ENCODE assay signal across 1 cellular context in genomic region chr11:64888761-64889511, GRCh38.
A peak's percentile ranks its signal among the peaks of the same experiment; 100 is the strongest.
TF ChIP-seq lines count a peak whose summit lies in the region.

No MANE protein-coding gene starts in this region.

TF ChIP-seq in HepG2, 621 proteins besides CTCF, POLR2A, EP300 and RAD21 (continued from another document and continues in another):
- TF ChIP-seq HBP1 (CRISPR knock-in tag; IDR thresholded peaks at IDR 0.05; ENCODE audit: low read depth) (no peak), HNRNPLL (IDR thresholded peaks at IDR 0.05; ENCODE audit: low read depth, low read length, poor library complexity, severe bottlenecking) (no peak), KAT7 (CRISPR knock-in tag; IDR thresholded peaks at IDR 0.05; ENCODE audit: borderline replicate concordance) (no peak), ZNF543 (CRISPR knock-in tag; IDR thresholded peaks at IDR 0.05) (peak; percentile 82; the same call in 1 of the 2 replicates), ZNF782 (CRISPR knock-in tag; IDR thresholded peaks at IDR 0.05; ENCODE audit: borderline replicate concordance) (0 out of 2 replicates have a peak, but pooled peaks have one; percentile 38), THAP9 (CRISPR knock-in tag; IDR thresholded peaks at IDR 0.05; ENCODE audit: borderline replicate concordance) (no peak), RORA (CRISPR knock-in tag; IDR thresholded peaks at IDR 0.05) (no peak), ZNF670 (CRISPR knock-in tag; IDR thresholded peaks at IDR 0.05; ENCODE audit: borderline replicate concordance) (no peak), ONECUT2 (CRISPR knock-in tag; IDR thresholded peaks at IDR 0.05) (no peak), ZNF724P (CRISPR knock-in tag; IDR thresholded peaks at IDR 0.05; ENCODE audit: borderline replicate concordance) (0 out of 2 replicates have a peak, but pooled peaks have one; percentile 70), TIGD3 (CRISPR knock-in tag; IDR thresholded peaks at IDR 0.05; ENCODE audit: borderline replicate concordance) (no peak), ZSCAN20 (CRISPR knock-in tag; IDR thresholded peaks at IDR 0.05; ENCODE audit: borderline replicate concordance) (no peak), NFYC (CRISPR knock-in tag; IDR thresholded peaks at IDR 0.05) (0 out of 2 replicates have a peak, but pooled peaks have one; percentile 17), POGK (CRISPR knock-in tag; conservative IDR thresholded peaks at IDR 0.05) (peak; percentile 21; the same call in 1 of the 2 replicates), ZC3H13 (CRISPR knock-in tag; IDR thresholded peaks at IDR 0.05) (no peak), DBP (CRISPR knock-in tag; IDR thresholded peaks at IDR 0.05; ENCODE audit: not compliant biosample characterization) (no peak), MAX (IDR thresholded peaks at IDR 0.05) (no peak; the same call in 1 of the 2 replicates), ZNF234 (CRISPR knock-in tag; conservative IDR thresholded peaks at IDR 0.05) (no peak), PREB (CRISPR knock-in tag; IDR thresholded peaks at IDR 0.05) (no peak), FOXK2 (IDR thresholded peaks at IDR 0.05) (no peak), KLF6 (CRISPR knock-in tag; IDR thresholded peaks at IDR 0.05) (no peak), CBX1 (IDR thresholded peaks at IDR 0.05; ENCODE audit: low read depth) (peak; percentile 22), TCF12 (IDR thresholded peaks at IDR 0.05) (no peak), TCF12 (CRISPR knock-in tag; IDR thresholded peaks at IDR 0.05) (no peak), ZNF253 (CRISPR knock-in tag; IDR thresholded peaks at IDR 0.05; ENCODE audit: borderline replicate concordance) (no peak), GZF1 (CRISPR knock-in tag; IDR thresholded peaks at IDR 0.05) (no peak), FOSL2 (CRISPR knock-in tag; IDR thresholded peaks at IDR 0.05) (peak; percentile 78), DRAP1 (CRISPR knock-in tag; IDR thresholded peaks at IDR 0.05) (no peak), ZFP36L2 (CRISPR knock-in tag; IDR thresholded peaks at IDR 0.05) (no peak), ZNF747 (CRISPR knock-in tag; IDR thresholded peaks at IDR 0.05; ENCODE audit: borderline replicate concordance) (0 out of 2 replicates have a peak, but pooled peaks have one; percentile 29), NFKB2 (CRISPR knock-in tag; IDR thresholded peaks at IDR 0.05; ENCODE audit: borderline replicate concordance) (no peak), SOX13 (IDR thresholded peaks at IDR 0.05) (peak; percentile 2; the same call in 1 of the 2 replicates), SOX13 (CRISPR knock-in tag; conservative IDR thresholded peaks at IDR 0.05 in 1 of 2, IDR thresholded peaks at IDR 0.05 in 1 of 2) (no peak), HNRNPUL1 (IDR thresholded peaks at IDR 0.05; ENCODE audit: low read depth, low read length) (no peak), CCDC6 (CRISPR knock-in tag; IDR thresholded peaks at IDR 0.05) (no peak), HMG20A (CRISPR knock-in tag; IDR thresholded peaks at IDR 0.05; ENCODE audit: borderline replicate concordance) (no peak), ARNT2 (CRISPR knock-in tag; IDR thresholded peaks at IDR 0.05; ENCODE audit: low read depth) (no peak), IKZF1 (IDR thresholded peaks at IDR 0.05) (no peak), ZNF318 (CRISPR knock-in tag; IDR thresholded peaks at IDR 0.05) (0 out of 2 replicates have a peak, but pooled peaks have one; percentile 52), SAFB2 (CRISPR knock-in tag; IDR thresholded peaks at IDR 0.05; ENCODE audit: borderline replicate concordance, low read depth) (peak; percentile 97), ZNF674 (CRISPR knock-in tag; IDR thresholded peaks at IDR 0.05; ENCODE audit: low read depth) (no peak), SIN3A (IDR thresholded peaks at IDR 0.05; ENCODE audit: borderline replicate concordance, low read depth, low read length) (no peak), GATAD2A (CRISPR knock-in tag; IDR thresholded peaks at IDR 0.05) (no peak), CSRNP2 (CRISPR knock-in tag; conservative IDR thresholded peaks at IDR 0.05; ENCODE audit: low read depth) (no peak), CHCHD3 (CRISPR knock-in tag; IDR thresholded peaks at IDR 0.05) (no peak), ISL2 (CRISPR knock-in tag; IDR thresholded peaks at IDR 0.05) (no peak)
